Comparison of ENCODE assay signal across 13 cellular contexts in the genomic region with DNA sequence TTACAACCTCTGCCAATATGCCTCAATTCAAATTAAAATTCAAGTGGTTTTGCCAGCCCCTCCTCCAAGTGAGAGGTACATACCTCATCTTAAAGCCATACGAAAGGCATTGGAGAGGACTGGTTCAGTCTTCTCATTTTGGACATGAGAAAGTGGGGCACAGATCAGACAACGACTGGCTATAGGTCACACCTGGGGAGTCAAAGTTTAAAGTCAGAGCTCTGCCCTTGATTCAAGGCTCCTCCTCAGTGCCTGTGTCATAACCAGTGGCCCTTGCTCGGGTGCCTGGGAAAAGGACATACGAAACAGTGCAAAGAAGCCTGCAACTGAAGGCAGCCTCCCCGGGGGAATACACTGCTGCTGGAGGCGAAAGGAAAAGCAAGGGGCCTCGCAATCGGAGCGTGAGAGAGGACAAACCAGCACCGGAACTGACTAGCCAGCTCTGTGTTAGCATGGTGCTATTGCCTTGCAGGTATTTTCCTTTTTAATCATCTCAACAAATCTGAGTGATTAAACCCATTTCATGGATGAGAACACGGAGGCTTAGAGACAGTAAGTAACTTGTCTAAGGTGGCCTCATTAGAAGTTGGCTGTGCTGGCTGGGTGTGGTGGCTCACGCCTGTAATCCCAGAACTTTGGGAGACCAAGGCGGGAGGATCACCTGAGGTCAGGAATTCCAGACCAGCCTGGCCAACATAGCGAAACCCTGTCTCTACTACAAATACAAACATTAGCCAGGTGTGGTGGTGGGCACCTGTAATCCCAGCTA. TPM values are rescaled to one million over a fixed set of nuclear protein-coding genes. Genes with fewer than 3 reads are reported as not detected.
DNase-seq lines count a peak whose midpoint lies in the region; ATAC-seq, FAIRE-seq and TF ChIP-seq lines count a peak whose summit lies in the region.
"Had no signal": no experiment of that assay in that cellular context is flagged by ENCODE, and none has a peak within 500 bp of the region (broad histone marks: within the 10 kb centered on the region; RNA-seq: fewer than 3 reads in every experiment).

No MANE protein-coding gene starts in this region.

- in situ Hi-C loops in GM12878 (cut with MboI): no loop called here

- H3K27ac ChIP-seq in MM.1S (ENCODE audit: low read length) (no peak overlapping the region), GM12878 (ENCODE audit: control insufficient read depth, insufficient read depth) (no peak overlapping the region), neural progenitor cell (no peak overlapping the region)

- ATAC-seq in GM12878 (no peak), HG02678 (IDR thresholded peaks at IDR 0.05; ENCODE audit: unreplicated experiment) (no peak)

- TF ChIP-seq EP300 in GM12878 (IDR thresholded peaks at IDR 0.05; ENCODE audit: borderline replicate concordance in 1 of 2, control insufficient read depth in 1 of 2, low read depth in 2 of 2, low read length in 2 of 2): no peak

- 58% methylated on average over 14 of the region's 14 CpGs for WGBS in GM12878 (ENCODE audit: insufficient coverage, insufficient replicate concordance, low lambda C conversion rate, missing lambda C conversion rate)

- no peak overlapping the region for H3K27ac Mint-ChIP-seq in neural progenitor cell

- H3K4me3 Mint-ChIP-seq in neural progenitor cell: peak overlapping the region; percentile 52

- H3K4me1 ChIP-seq in MM.1S (ENCODE audit: low read length) (no peaks in the 10 kb centered on the region), GM12878 (ENCODE audit: control insufficient read depth, insufficient read depth, low read length) (peaks cover 3% of the 10 kb centered on the region; the same call in 1 of the 2 replicates), neural progenitor cell (peaks cover 7% of the 10 kb centered on the region)

- H3K9me3 ChIP-seq in MM.1S (replicated peaks; ENCODE audit: insufficient read depth, low read length) (no peaks in the 10 kb centered on the region), GM12878 (replicated peaks; ENCODE audit: control insufficient read depth, insufficient read depth, low read length) (no peaks in the 10 kb centered on the region), neural progenitor cell (ENCODE audit: low read depth) (no peaks in the 10 kb centered on the region)
- H3K9me3 ChIP-seq: ascending aorta, esophagus squamous epithelium, spleen had no signal

- POLR2A ChIA-PET in GM12878 (lab: Charles Lee): no interaction called here

- intact Hi-C loops in GM12878 (cut with micrococcal nuclease; ENCODE audit: unreplicated experiment): no loop called here

- no peaks in the 10 kb centered on the region; the same call in 1 of the 2 replicates for H4K20me1 ChIP-seq in MM.1S (ENCODE audit: insufficient read depth, low read length)
- peaks cover 2% of the 10 kb centered on the region; the same call in 1 of the 2 replicates for H4K20me1 ChIP-seq in GM12878 (ENCODE audit: control insufficient read depth, insufficient read depth)
- H4K20me1 ChIP-seq in neural progenitor cell (ENCODE audit: low read depth): peaks cover 25% of the 10 kb centered on the region

- TF ChIP-seq CTCF in MM.1S (IDR thresholded peaks at IDR 0.05; ENCODE audit: low read length) (no peak), GM12878 (IDR thresholded peaks at IDR 0.05 in 2 of 3, conservative IDR thresholded peaks at IDR 0.05 in 1 of 3; ENCODE audit: control insufficient read depth in 2 of 3, extremely low read depth in 1 of 3, insufficient read depth in 1 of 3, low read depth in 3 of 3, low read length in 3 of 3) (no peak), neural progenitor cell (IDR thresholded peaks at IDR 0.05) (no peak)

- H3K27me3 ChIP-seq in MM.1S (replicated peaks; ENCODE audit: insufficient read depth, low read length) (no peaks in the 10 kb centered on the region), GM12878 (replicated peaks in 1 of 2; ENCODE audit: control insufficient read depth in 2 of 2, insufficient read depth in 2 of 2, low read length in 1 of 2) (no peaks in the 10 kb centered on the region; a peak in 1 of 4 replicates), neural progenitor cell (peaks cover 6% of the 10 kb centered on the region)
- H3K27me3 ChIP-seq: ascending aorta, esophagus squamous epithelium, spleen had no signal

- peaks cover 6% of the 10 kb centered on the region for H3K27me3 Mint-ChIP-seq in neural progenitor cell (ENCODE audit: insufficient read depth, low read depth)

- no peaks in the 10 kb centered on the region for H3K9me3 Mint-ChIP-seq in neural progenitor cell

- no peak overlapping the region for H3K9ac ChIP-seq in MM.1S (ENCODE audit: low read length)
- no peak overlapping the region for H3K9ac ChIP-seq in GM12878 (ENCODE audit: control insufficient read depth, insufficient read depth, low read length)
- H3K9ac ChIP-seq in neural progenitor cell: no peak overlapping the region

- H3K36me3 Mint-ChIP-seq in neural progenitor cell: peaks cover 5% of the 10 kb centered on the region

- DNase-seq in activated effector memory CD4-positive, alpha-beta T cell treated with anti-CD3 and anti-CD28 coated beads, Interleukin-2, amount 50 U/mL, for 16 hours: peak; percentile 60
- no peak for DNase-seq in activated effector memory CD4-positive, alpha-beta T cell treated with Interleukin-2 at 50 U/mL for 16 hours
- no peak for DNase-seq in MM.1S
- DNase-seq in GM12878 (ENCODE audit: low read depth, low spot score): no peak
- DNase-seq in neural progenitor cell (ENCODE audit: low spot score): no peak
- DNase-seq in COLO829 (ENCODE audit: low spot score): no peak
- no peak for DNase-seq in HuH-7.5 (ENCODE audit: low spot score)
- DNase-seq: activated CD4-positive, alpha-beta T cell treated with anti-CD3 and anti-CD28 coated beads for 1 hour; esophagus squamous epithelium; spleen had no signal

- CTCF ChIA-PET in GM12878 (lab: Yijun Ruan, JAX): interaction anchor here (1.0 to 6.0 kb wide), 3 partner anchors 9 to 241 kb away, joined by 6 to 65 read pairs (median 17); no protein-coding TSS in a partner anchor

- H3K79me2 ChIP-seq in MM.1S (ENCODE audit: low read length) (peaks cover 40% of the 10 kb centered on the region), GM12878 (ENCODE audit: control insufficient read depth, insufficient read depth, low read length) (peaks cover 39% of the 10 kb centered on the region), neural progenitor cell (ENCODE audit: low read depth) (peaks cover 44% of the 10 kb centered on the region)

- no peak for TF ChIP-seq POLR2A in GM12878 (IDR thresholded peaks at IDR 0.05; ENCODE audit: low read depth, low read length)

- RAD21 ChIA-PET in GM12878 (lab: Charles Lee; ENCODE audit: unreplicated experiment): no interaction called here

- H3K9me2 ChIP-seq in MM.1S (replicated peaks; ENCODE audit: insufficient read depth, low read length): no peaks in the 10 kb centered on the region

- peaks cover 22% of the 10 kb centered on the region for H3K4me1 Mint-ChIP-seq in neural progenitor cell

- H3K36me3 ChIP-seq in MM.1S (replicated peaks; ENCODE audit: insufficient read depth, low read length): no peaks in the 10 kb centered on the region
- no peaks in the 10 kb centered on the region; a peak in 1 of 4 replicates for H3K36me3 ChIP-seq in GM12878 (ENCODE audit: control insufficient read depth in 2 of 2, insufficient read depth in 2 of 2, low read length in 1 of 2)
- H3K36me3 ChIP-seq in neural progenitor cell: no peaks in the 10 kb centered on the region
- H3K36me3 ChIP-seq: ascending aorta, esophagus squamous epithelium had no signal

- H3F3A ChIP-seq in MM.1S (ENCODE audit: insufficient read depth, low read length): no peaks in the 10 kb centered on the region
- no peaks in the 10 kb centered on the region for H3F3A ChIP-seq in neural progenitor cell (ENCODE audit: low read depth)

- TF ChIP-seq RAD21 in GM12878 (IDR thresholded peaks at IDR 0.05; ENCODE audit: insufficient read depth, low read depth, low read length): no peak

- H3K4me2 ChIP-seq in MM.1S (ENCODE audit: low read depth, low read length) (0 out of 2 replicates have a peak overlapping the region, but pooled peaks have one; percentile 73), GM12878 (ENCODE audit: control insufficient read depth, insufficient read depth) (no peak overlapping the region), neural progenitor cell (no peak overlapping the region)

- no TSS peak for BruUV-seq in GM12878 (replicated peaks; lab: Mats Ljungman, UMichigan)

- no peak for FAIRE-seq in GM12878 (lab: Jason Lieb, UNC)
- FAIRE-seq: D721Med had no signal

- SMC1A ChIA-PET in GM12878 (lab: Charles Lee; ENCODE audit: uncharacterized antibody, unreplicated experiment): interaction anchor here (1.0 to 1.2 kb wide), 2 partner anchors 237 to 241 kb away, joined by 3 to 5 read pairs; no protein-coding TSS in a partner anchor

- H3K4me3 ChIP-seq in MM.1S (ENCODE audit: low read length) (no peak overlapping the region), GM12878 (no peak overlapping the region), neural progenitor cell (no peak overlapping the region)

- H2AFZ ChIP-seq in MM.1S (ENCODE audit: low read length) (peak overlapping the region; percentile 92), GM12878 (ENCODE audit: control insufficient read depth, low read depth, low read length) (peak overlapping the region; percentile 51), neural progenitor cell (replicated peaks) (peak overlapping the region; percentile 61)

TF ChIP-seq in GM12878, 131 proteins besides CTCF, POLR2A, EP300 and RAD21 (continues in another document):
- TF ChIP-seq RCOR1 (conservative IDR thresholded peaks at IDR 0.05; ENCODE audit: low read depth, low read length) (no peak), POLR2AphosphoS5 (IDR thresholded peaks at IDR 0.05; ENCODE audit: low read length) (no peak), RAD51 (IDR thresholded peaks at IDR 0.05) (no peak)

RNA-seq across cellular contexts. Expression of a gene that starts 1.1 kb away (rescaled TPM):
- 44.2 and 45.9 TPM in 2 replicates for total RNA-seq in GM12878 (2013; cell fraction: nucleolus; rRNA removed)
- total RNA-seq in GM12878 (2014; rRNA removed) (14.3 and 19.7 TPM in 2 replicates), GM12878 (2014; rRNA removed; fragmentation: Illumina TruSeq; extraction: Trizol) (21.3 and 23.8 TPM in 2 replicates), GM12878 (2021) (27.3 and 31.4 TPM in 2 replicates), neural progenitor cell (ENCODE audit: low replicate concordance) (24.7 and 48.4 TPM in 2 replicates)
- polyA plus RNA-seq in GM12878 (2011; ENCODE audit: low read depth): 11.8 TPM
- polyA plus RNA-seq in GM12878 (2011; rRNA removed) (18.7 and 19.5 TPM in 2 replicates), GM12878 (2014; fragmentation: Illumina TruSeq; extraction: Trizol) (19.8 and 26.1 TPM in 2 replicates), GM12878 (2014; fragmentation: Nextera tagmentation; extraction: Ambion mirVana) (10 to 100 TPM; 29.3 to 39.2 TPM), GM12878 (2014; rRNA removed) (12.8 TPM in 2 replicates), GM12878 (2016; fragmentation: Nextera tagmentation; extraction: Ambion mirVana) (10 to 100 TPM; 51.8 to 52.2 TPM)
- polyA plus RNA-seq in GM12878 (2011; cell fraction: cytosol; rRNA removed): 7.3 and 9.4 TPM in 2 replicates
- polyA plus RNA-seq in GM12878 (2011; cell fraction: nucleus; rRNA removed): 8.5 and 11.1 TPM in 2 replicates
- 13.4 and 14.8 TPM in 2 replicates for polyA plus RNA-seq in GM12878 (2012)
- polyA minus RNA-seq in GM12878 (2011; rRNA and poly(A)+ RNA removed): 11.4 and 23.0 TPM in 2 replicates
- polyA minus RNA-seq in GM12878 (2011; cell fraction: cytosol; rRNA and poly(A)+ RNA removed): 5.1 and 13.2 TPM in 2 replicates
- 4.0 and 5.8 TPM in 2 replicates for polyA minus RNA-seq in GM12878 (2011; cell fraction: nucleus; rRNA and poly(A)+ RNA removed)
